ENCODE assay signal across 25 cellular contexts in genomic region chr3:158762701-158763100, GRCh38. TPM values are rescaled to one million over a fixed set of nuclear protein-coding genes. Genes with fewer than 3 reads are reported as not detected.
"Had no signal": no experiment of that assay in that cellular context is flagged by ENCODE, and none has a peak within 500 bp of the region (broad histone marks: within the 10 kb centered on the region; RNA-seq: fewer than 3 reads in every experiment).

No MANE protein-coding gene starts in this region.

- H3K27me3 Mint-ChIP-seq: activated T-cell treated with anti-CD3 and anti-CD28 coated beads, Interleukin-2, amount 50 U/mL, for 24 hours; activated T-helper 17 cell treated with anti-CD3 and anti-CD28 coated beads, Interleukin-2, amount 50 U/mL, for 72 hours; stimulated activated naive B cell treated with anti-CD40 and anti-IgM and Interleukin-4, amounts not matched to agents 10 μg/mL and 1 μg/mL and 100 μg/mL, for 72 hours had no signal

- H3K9me3 ChIP-seq: adrenal gland, esophagus squamous epithelium, left lung, ovary, sigmoid colon, testis, upper lobe of left lung had no signal

- DNase-seq: activated CD8-positive, alpha-beta memory T cell treated with anti-CD3 and anti-CD28 coated beads for 24 hours; activated CD8-positive, alpha-beta memory T cell treated with anti-CD3 and anti-CD28 coated beads, Interleukin-2, amount 50 U/mL, for 4 hours; activated T-cell treated with anti-CD3 and anti-CD28 coated beads, Interleukin-2, amount 50 U/mL, for 24 hours; cerebellar nuclear complex; esophagus squamous epithelium; immature natural killer cell; kidney glomerular epithelial cell; left lung; mammary epithelial cell; midbrain; natural killer cell; ovary; sigmoid colon; stimulated activated CD4-positive, alpha-beta T cell treated with anti-CD3 and anti-CD28 coated beads, Interleukin-2, amount 100 ng/mL, for 48 hours; stimulated activated CD8-positive, alpha-beta memory T cell treated with anti-CD3 and anti-CD28 coated beads, Interleukin-4, amount 100 ng/mL, for 48 hours; stimulated activated naive B cell treated with anti-CD40 and anti-IgM and Interleukin-4, amounts not matched to agents 10 μg/mL and 1 μg/mL and 100 μg/mL, for 72 hours; T-helper 1 cell; testis; upper lobe of left lung had no signal

- H3K4me1 Mint-ChIP-seq: immature natural killer cell; natural killer cell; stimulated activated naive B cell treated with anti-CD40 and anti-IgM and Interleukin-4, amounts not matched to agents 10 μg/mL and 1 μg/mL and 100 μg/mL, for 72 hours had no signal

- ATAC-seq: activated naive CD4-positive, alpha-beta T cell treated with anti-CD3 and anti-CD28 coated beads, Interleukin-2, amount 50 U/mL, for 72 hours; activated T-helper 17 cell treated with anti-CD3 and anti-CD28 coated beads, Interleukin-2, amount 50 U/mL, for 72 hours; left lung; natural killer cell; stimulated activated naive B cell treated with anti-CD40 and anti-IgM and Interleukin-4, amounts not matched to agents 10 μg/mL and 1 μg/mL and 100 μg/mL, for 72 hours; WTC11 had no signal

- H3K27me3 ChIP-seq: adrenal gland, esophagus squamous epithelium, hepatocyte, left lung, ovary, sigmoid colon, testis, upper lobe of left lung had no signal

- H3K27ac ChIP-seq: hepatocyte, left lung, ovary, testis, upper lobe of left lung had no signal

- H3K36me3 ChIP-seq: adrenal gland, esophagus squamous epithelium, left lung, ovary, upper lobe of left lung had no signal

- H3K9me3 Mint-ChIP-seq: activated naive CD4-positive, alpha-beta T cell treated with anti-CD3 and anti-CD28 coated beads, Interleukin-2, amount 50 U/mL, for 72 hours; activated T-cell treated with anti-CD3 and anti-CD28 coated beads, Interleukin-2, amount 50 U/mL, for 24 hours; activated T-helper 17 cell treated with anti-CD3 and anti-CD28 coated beads, Interleukin-2, amount 50 U/mL, for 72 hours; immature natural killer cell; natural killer cell; stimulated activated naive B cell treated with anti-CD40 and anti-IgM and Interleukin-4, amounts not matched to agents 10 μg/mL and 1 μg/mL and 100 μg/mL, for 72 hours; WTC11 had no signal

- H3K27ac Mint-ChIP-seq: activated T-cell treated with anti-CD3 and anti-CD28 coated beads, Interleukin-2, amount 50 U/mL, for 24 hours; activated T-helper 17 cell treated with anti-CD3 and anti-CD28 coated beads, Interleukin-2, amount 50 U/mL, for 72 hours; immature natural killer cell; natural killer cell; stimulated activated naive B cell treated with anti-CD40 and anti-IgM and Interleukin-4, amounts not matched to agents 10 μg/mL and 1 μg/mL and 100 μg/mL, for 72 hours; WTC11 had no signal

- H3K36me3 Mint-ChIP-seq: activated naive CD4-positive, alpha-beta T cell treated with anti-CD3 and anti-CD28 coated beads, Interleukin-2, amount 50 U/mL, for 72 hours; natural killer cell; WTC11 had no signal

- H3K4me3 ChIP-seq: adrenal gland, coronary artery, esophagus squamous epithelium, hepatocyte, left lung, ovary, sigmoid colon, testis, upper lobe of left lung had no signal

- H3K4me1 ChIP-seq: testis had no signal

- H3K4me3 Mint-ChIP-seq: activated T-cell treated with anti-CD3 and anti-CD28 coated beads, Interleukin-2, amount 50 U/mL, for 24 hours; activated T-helper 17 cell treated with anti-CD3 and anti-CD28 coated beads, Interleukin-2, amount 50 U/mL, for 72 hours; immature natural killer cell; natural killer cell; stimulated activated naive B cell treated with anti-CD40 and anti-IgM and Interleukin-4, amounts not matched to agents 10 μg/mL and 1 μg/mL and 100 μg/mL, for 72 hours; WTC11 had no signal

RNA-seq across cellular contexts. Expression of gene RARRES1, which starts 30.4 kb away (rescaled TPM):
- total RNA-seq: activated naive CD4-positive, alpha-beta T cell treated with anti-CD3 and anti-CD28 coated beads, Interleukin-2, amount 50 U/mL, for 72 hours; activated T-helper 17 cell treated with anti-CD3 and anti-CD28 coated beads, Interleukin-2, amount 50 U/mL, for 72 hours; natural killer cell had no signal
- polyA plus RNA-seq: immature natural killer cell had no signal
